16 cellular contexts compared by ENCODE assay signal in the genomic region with DNA sequence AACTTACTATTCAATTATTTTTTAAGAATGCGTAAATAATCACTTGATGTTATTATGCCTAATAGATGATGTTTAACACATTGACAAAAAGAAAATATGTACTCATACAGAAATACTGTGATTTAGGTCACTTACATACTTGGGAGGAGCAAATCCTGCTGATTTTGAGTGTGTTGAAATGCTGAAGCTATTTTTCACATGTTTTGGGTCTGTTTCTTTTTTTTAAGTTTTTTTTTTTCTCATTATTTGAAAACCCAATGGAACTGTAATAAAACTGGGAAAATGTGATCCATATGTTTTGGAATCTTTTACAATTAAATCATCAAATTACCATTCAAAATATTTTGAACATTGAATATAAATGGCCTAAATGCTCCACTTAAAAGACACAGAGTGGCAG.
A peak's percentile ranks its signal among the peaks of the same experiment; 100 is the strongest.
DNase-seq lines count a peak whose midpoint lies in the region; ATAC-seq and TF ChIP-seq lines count a peak whose summit lies in the region.
"Had no signal": no experiment of that assay in that cellular context is flagged by ENCODE, and none has a peak within 500 bp of the region (broad histone marks: within the 10 kb centered on the region; RNA-seq: fewer than 3 reads in every experiment).

No MANE protein-coding gene starts in this region.

- H3K4me1 Mint-ChIP-seq in activated T-cell treated with anti-CD3 and anti-CD28 coated beads, Interleukin-2, amount 50 U/mL, for 24 hours (ENCODE audit: low read depth): no peaks in the 10 kb centered on the region
- H3K4me1 Mint-ChIP-seq: H9 had no signal

- H3K4me2 ChIP-seq in IMR-90 (ENCODE audit: low read depth, low read length): no peak overlapping the region
- H3K4me2 ChIP-seq: BLaER1 treated with 17β-estradiol and CSF1 and Interleukin-3, amounts not matched to agents 10 nM and 100 nM had no signal

- no peaks in the 10 kb centered on the region for H4K20me1 ChIP-seq in IMR-90 (ENCODE audit: insufficient read depth, low read length)
- H4K20me1 ChIP-seq: BLaER1 treated with 17β-estradiol and CSF1 and Interleukin-3, amounts not matched to agents 10 nM and 100 nM had no signal

- H4K8ac ChIP-seq in IMR-90 (ENCODE audit: low read depth in 2 of 2, low read length in 2 of 2): no peak overlapping the region

- no peak for TF ChIP-seq CTCF in IMR-90 (conservative IDR thresholded peaks at IDR 0.05; ENCODE audit: low read depth, low read length)

- no peak overlapping the region for H4K5ac ChIP-seq in IMR-90 (ENCODE audit: low read depth, low read length)

- dilution Hi-C loops in IMR-90 (cut with HindIII; ENCODE audit: low sequenced_read_pairs, unreplicated experiment): no loop called here

- H3K36me3 Mint-ChIP-seq in activated T-cell treated with anti-CD3 and anti-CD28 coated beads, Interleukin-2, amount 50 U/mL, for 24 hours (ENCODE audit: low read depth): no peaks in the 10 kb centered on the region
- H3K36me3 Mint-ChIP-seq: CD8-positive, alpha-beta T cell had no signal

- peak; percentile 22 for DNase-seq in EH (ENCODE audit: low read depth)
- no peak for DNase-seq in IMR-90
- peak; percentile 64 for DNase-seq in fibroblast of peridontal ligament (ENCODE audit: extremely low read depth)
- DNase-seq in activated T-cell treated with anti-CD3 and anti-CD28 coated beads, Interleukin-2, amount 50 U/mL, for 24 hours: no peak
- DNase-seq in stimulated activated CD4-positive, alpha-beta T cell treated with anti-CD3 and anti-CD28 coated beads, Interleukin-15, amount 100 ng/mL, for 24 hours: no peak
- DNase-seq: ACHN; Calu3; CD8-positive, alpha-beta T cell; DMS79 treated with DMSO at 0.1 percent for 48 hours; EL; H9; KG1 had no signal

- H3K14ac ChIP-seq in IMR-90 (replicated peaks; ENCODE audit: low read depth, low read length): no peak overlapping the region

- no peak overlapping the region for H2AK9ac ChIP-seq in IMR-90 (replicated peaks; ENCODE audit: low read depth, low read length, poor library complexity)

- H3K27ac ChIP-seq in IMR-90 (ENCODE audit: insufficient read depth, low read length): no peak overlapping the region
- H3K27ac ChIP-seq: BLaER1 treated with 17β-estradiol and CSF1 and Interleukin-3, amounts not matched to agents 10 nM and 100 nM had no signal

- H3K9me3 ChIP-seq in IMR-90 (ENCODE audit: control insufficient read depth, insufficient read depth, low read length): no peaks in the 10 kb centered on the region

- H3K9me1 ChIP-seq in IMR-90 (ENCODE audit: insufficient read depth, low read length): peaks cover 3% of the 10 kb centered on the region; the same call in 1 of the 2 replicates

- H3K56ac ChIP-seq in IMR-90 (ENCODE audit: extremely low read depth, insufficient read depth, low read length): no peak overlapping the region

- no peaks in the 10 kb centered on the region for H3K36me3 ChIP-seq in IMR-90 (ENCODE audit: control insufficient read depth, insufficient read depth, low read length)
- H3K36me3 ChIP-seq: BLaER1 treated with 17β-estradiol and CSF1 and Interleukin-3, amounts not matched to agents 10 nM and 100 nM had no signal

- no peak overlapping the region for H3K18ac ChIP-seq in IMR-90 (ENCODE audit: low read depth, low read length)

- no peaks in the 10 kb centered on the region for H3K27me3 ChIP-seq in IMR-90 (ENCODE audit: control insufficient read depth, insufficient read depth, low read length)
- H3K27me3 ChIP-seq: BLaER1 treated with 17β-estradiol and CSF1 and Interleukin-3, amounts not matched to agents 10 nM and 100 nM had no signal

- no peak overlapping the region for H2BK5ac ChIP-seq in IMR-90 (ENCODE audit: low read depth, low read length, poor library complexity, severe bottlenecking)

- H2BK15ac ChIP-seq in IMR-90 (ENCODE audit: low read depth, low read length): 0 out of 3 replicates have a peak overlapping the region, but pooled peaks have one; percentile 34

- no peaks in the 10 kb centered on the region for H3K79me1 ChIP-seq in IMR-90 (ENCODE audit: low read depth in 1 of 2, low read length in 2 of 2)

- no peak overlapping the region for H2AFZ ChIP-seq in IMR-90 (replicated peaks; ENCODE audit: low read length, poor library complexity)

- no TSS peak for BruUV-seq in IMR-90 (replicated peaks; lab: Mats Ljungman, UMichigan)

- H4K91ac ChIP-seq in IMR-90 (ENCODE audit: insufficient read depth, low read depth, low read length): no peak overlapping the region

- TF ChIP-seq RAD21 in IMR-90 (IDR thresholded peaks at IDR 0.05; ENCODE audit: low read length): no peak

- peak overlapping the region; percentile 48; the same call in 1 of the 2 replicates for H2BK20ac ChIP-seq in IMR-90 (ENCODE audit: low read depth, low read length)

- H3K9me3 Mint-ChIP-seq in activated T-cell treated with anti-CD3 and anti-CD28 coated beads, Interleukin-2, amount 50 U/mL, for 24 hours: peaks cover 9% of the 10 kb centered on the region

- CTCF ChIA-PET in IMR-90 (lab: Yijun Ruan, JAX): no interaction called here

- in situ Hi-C loops in IMR-90 (cut with MboI; ENCODE audit: low sequenced_read_pairs): no loop called here

- no peak for TF ChIP-seq POLR2A in IMR-90 (IDR thresholded peaks at IDR 0.05; ENCODE audit: low read depth, low read length)

- H3K4ac ChIP-seq in IMR-90 (ENCODE audit: low read depth, low read length): no peak overlapping the region

- no peak overlapping the region for H3K27ac Mint-ChIP-seq in activated T-cell treated with anti-CD3 and anti-CD28 coated beads, Interleukin-2, amount 50 U/mL, for 24 hours
- H3K27ac Mint-ChIP-seq: CD8-positive, alpha-beta T cell had no signal

- H3K4me1 ChIP-seq in IMR-90 (ENCODE audit: control insufficient read depth, insufficient read depth, low read length): peaks cover 6% of the 10 kb centered on the region
- H3K4me1 ChIP-seq: BLaER1 treated with 17β-estradiol and CSF1 and Interleukin-3, amounts not matched to agents 10 nM and 100 nM had no signal

- intact Hi-C loops in IMR-90 (cut with micrococcal nuclease): no loop called here

- POLR2A ChIA-PET in IMR-90 (lab: Charles Lee; ENCODE audit: unreplicated experiment): no interaction called here

- WGBS in IMR-90 (ENCODE audit: extremely low coverage in 2 of 2, insufficient read length in 1 of 2), 2 experiments: no CpG with 5 or more reads among the region's 1 CpG

- no peak overlapping the region for H2BK120ac ChIP-seq in IMR-90 (ENCODE audit: low read depth, low read length)

- ATAC-seq in IMR-90 (ENCODE audit: low read depth) (no peak), GM18502 (IDR thresholded peaks at IDR 0.05; ENCODE audit: poor library complexity, unreplicated experiment) (no peak), HG03159 (IDR thresholded peaks at IDR 0.05; ENCODE audit: unreplicated experiment) (no peak)
- ATAC-seq: CD8-positive, alpha-beta T cell; HepG2 had no signal

- no peak overlapping the region for H2AK5ac ChIP-seq in IMR-90 (ENCODE audit: low read depth, low read length)

- H3K4me3 Mint-ChIP-seq in activated T-cell treated with anti-CD3 and anti-CD28 coated beads, Interleukin-2, amount 50 U/mL, for 24 hours: no peak overlapping the region
- H3K4me3 Mint-ChIP-seq: CD8-positive, alpha-beta T cell; H9 had no signal

- no peak overlapping the region for H3K23ac ChIP-seq in IMR-90 (ENCODE audit: low read depth, low read length)

- H3K9ac ChIP-seq in IMR-90 (ENCODE audit: low read depth, low read length): no peak overlapping the region
- H3K9ac ChIP-seq: BLaER1 treated with 17β-estradiol and CSF1 and Interleukin-3, amounts not matched to agents 10 nM and 100 nM had no signal

- H3K4me3 ChIP-seq in IMR-90 (ENCODE audit: insufficient read depth, low read depth, low read length): no peak overlapping the region
- H3K4me3 ChIP-seq: BLaER1 treated with 17β-estradiol and CSF1 and Interleukin-3, amounts not matched to agents 10 nM and 100 nM had no signal

- no peaks in the 10 kb centered on the region for H3K27me3 Mint-ChIP-seq in activated T-cell treated with anti-CD3 and anti-CD28 coated beads, Interleukin-2, amount 50 U/mL, for 24 hours

TF ChIP-seq in IMR-90, 13 proteins besides CTCF, POLR2A, EP300 and RAD21:
- TF ChIP-seq SMC3 (IDR thresholded peaks at IDR 0.05; ENCODE audit: low read depth, low read length) (no peak), FOS (IDR thresholded peaks at IDR 0.05; ENCODE audit: low read depth, low read length) (no peak), RCOR1 (IDR thresholded peaks at IDR 0.05; ENCODE audit: insufficient replicate concordance, low read length) (no peak), MXI1 (IDR thresholded peaks at IDR 0.05; ENCODE audit: borderline replicate concordance, low read depth, low read length) (no peak)

Comparison
In these comparisons a context has a peak if more than half of its experiments do, and no peak if none do; other contexts are left out.
1. DNase-seq: peak in EH (single experiment) and fibroblast of peridontal ligament (single experiment); none in IMR-90 (single experiment), activated T-cell treated with anti-CD3 and anti-CD28 coated beads, Interleukin-2, amount 50 U/mL, for 24 hours (single experiment) and stimulated activated CD4-positive, alpha-beta T cell treated with anti-CD3 and anti-CD28 coated beads, Interleukin-15, amount 100 ng/mL, for 24 hours (single experiment).